ENCODE assay signal across 18 cellular contexts in genomic region chr11:46326813-46327416, GRCh38. TPM values are rescaled to one million over a fixed set of nuclear protein-coding genes. Genes with fewer than 3 reads are reported as not detected.
DNase-seq lines count a peak whose midpoint lies in the region; ATAC-seq, FAIRE-seq and TF ChIP-seq lines count a peak whose summit lies in the region.
"Had no signal": no experiment of that assay in that cellular context is flagged by ENCODE, and none has a peak within 500 bp of the region (broad histone marks: within the 10 kb centered on the region; RNA-seq: fewer than 3 reads in every experiment).

No MANE protein-coding gene starts in this region.

- H3K23me2 ChIP-seq in H1 (ENCODE audit: low read depth, low read length): no peaks in the 10 kb centered on the region

- H4K91ac ChIP-seq in H1 (replicated peaks; ENCODE audit: insufficient read length, low read length): no peak overlapping the region

- H3K27ac Mint-ChIP-seq in MCF 10A (ENCODE audit: low read depth, unreplicated experiment): peak overlapping the region; percentile 49
- H3K27ac Mint-ChIP-seq: CD8-positive, alpha-beta T cell; HFFc6 had no signal

- CTCF ChIA-PET in MCF 10A (lab: Yijun Ruan, JAX) (no interaction called here), H1 (lab: Charles Lee; ENCODE audit: partially characterized antibody) (interaction anchor here (0.6 to 42.5 kb wide), 5 partner anchors 12 to 204 kb away, joined by 5 to 1004 read pairs (median 349); partner anchors contain the start of genes DGKZ and MDK)

- H3K27me3 ChIP-seq in breast epithelium (no peaks in the 10 kb centered on the region), H1 (replicated peaks in 1 of 4; ENCODE audit: control insufficient read depth in 3 of 4, extremely low read depth in 1 of 4, insufficient read depth in 3 of 4, low read length in 3 of 4) (peaks cover 6 to 17% (median 13%) of the 10 kb centered on the region in 4 experiments)

- H3K79me1 ChIP-seq in H1 (ENCODE audit: low read depth, low read length): no peaks in the 10 kb centered on the region

- H2BK120ac ChIP-seq in H1 (replicated peaks; ENCODE audit: low read depth, low read length): no peak overlapping the region

- no peaks in the 10 kb centered on the region for H3K9me3 Mint-ChIP-seq in MCF 10A (ENCODE audit: unreplicated experiment)
- H3K9me3 Mint-ChIP-seq: CD8-positive, alpha-beta T cell; HFFc6 had no signal

- no peaks in the 10 kb centered on the region for H3K9me3 ChIP-seq in breast epithelium
- H3K9me3 ChIP-seq in H1 (ENCODE audit: insufficient read depth in 2 of 2, low read depth in 1 of 2, low read length in 1 of 2): no peaks in the 10 kb centered on the region
- H3K9me3 ChIP-seq: A549, BLaER1, SK-N-SH had no signal

- no peak overlapping the region for H4K8ac ChIP-seq in H1 (ENCODE audit: extremely low read depth, insufficient read depth, low read length)

- TF ChIP-seq POLR2A in breast epithelium (IDR thresholded peaks at IDR 0.05): no peak
- no peak for TF ChIP-seq POLR2A in H1 (IDR thresholded peaks at IDR 0.05; ENCODE audit: control extremely low read depth in 1 of 2, low read depth in 2 of 2, low read length in 2 of 2)

- H3K4me2 ChIP-seq in H1 (ENCODE audit: insufficient read depth in 1 of 2, low read depth in 2 of 2, low read length in 2 of 2): no peak overlapping the region
- H3K4me2 ChIP-seq: A549, BLaER1, SK-N-SH had no signal

- no peak overlapping the region for H2AK5ac ChIP-seq in H1 (ENCODE audit: low read depth, low read length)

- no peak overlapping the region for H2BK15ac ChIP-seq in H1 (ENCODE audit: low read length)

- no TSS peak for BruUV-seq in MCF 10A (replicated peaks; lab: Mats Ljungman, UMichigan)

- H3K56ac ChIP-seq in H1 (replicated peaks; ENCODE audit: insufficient read length, low read depth, low read length): no peak overlapping the region

- H4K20me1 ChIP-seq in H1 (replicated peaks in 1 of 2; ENCODE audit: control insufficient read depth in 1 of 2, insufficient read depth in 2 of 2, low read length in 2 of 2): no peaks in the 10 kb centered on the region

- no peak for TF ChIP-seq EP300 in H1 (IDR thresholded peaks at IDR 0.05; ENCODE audit: borderline replicate concordance in 1 of 2, low read depth in 2 of 2, low read length in 2 of 2)

- no peak overlapping the region for H3K4me3 Mint-ChIP-seq in MCF 10A (ENCODE audit: unreplicated experiment)
- H3K4me3 Mint-ChIP-seq: CD8-positive, alpha-beta T cell; HFFc6 had no signal

- no peak for TF ChIP-seq RAD21 in H1 (IDR thresholded peaks at IDR 0.05 in 1 of 2, conservative IDR thresholded peaks at IDR 0.05 in 1 of 2; ENCODE audit: low read depth in 2 of 2, low read length in 2 of 2)

- 0 out of 2 replicates have a peak overlapping the region, but pooled peaks have one; percentile 17 for H2BK12ac ChIP-seq in H1 (ENCODE audit: low read depth, low read length)

- intact Hi-C loops in MCF 10A (cut with micrococcal nuclease): no loop called here
- intact Hi-C loops in breast epithelium (cut with DNase I; ENCODE audit: low total_unique reads): no loop called here

- FAIRE-seq in H1 (lab: Jason Lieb, UNC): no peak
- FAIRE-seq: A549, H54 had no signal

- H2AFZ ChIP-seq in H1 (ENCODE audit: low read length): no peak overlapping the region

- H3K4me1 ChIP-seq in breast epithelium (no peaks in the 10 kb centered on the region), H1 (replicated peaks in 1 of 4; ENCODE audit: control insufficient read depth in 3 of 4, insufficient read depth in 4 of 4, low read length in 3 of 4) (peaks cover 0 to 15% (median 6%) of the 10 kb centered on the region in 4 experiments; a peak in 6 of 7 replicates)
- H3K4me1 ChIP-seq: A549 had no signal

- peaks cover 39% of the 10 kb centered on the region for H3K27me3 Mint-ChIP-seq in MCF 10A (ENCODE audit: insufficient read depth, unreplicated experiment)

- H3K23ac ChIP-seq in H1 (ENCODE audit: insufficient read length): no peak overlapping the region

- WGBS in H1 (ENCODE audit: extremely low coverage in 1 of 2, insufficient coverage in 1 of 2, insufficient read length in 1 of 2, insufficient replicate concordance in 2 of 2, low coverage in 1 of 2, low lambda C conversion rate in 2 of 2, missing lambda C conversion rate in 1 of 2), 2 experiments: 93% methylated on average over 10 of the region's 10 CpGs; no CpG with 5 or more reads in 1 of the 2 experiments

- no peak overlapping the region for H3K14ac ChIP-seq in H1 (ENCODE audit: insufficient read length)

- no peak overlapping the region for H2BK20ac ChIP-seq in H1 (ENCODE audit: low read length)

- DNase-seq in MCF 10A (ENCODE audit: unreplicated experiment) (no peak), breast epithelium (ENCODE audit: low spot score in 2 of 2) (no peak), NCI-H69 (lab: John Stamatoyannopoulos, UW) (peak; percentile 94), H1 (ENCODE audit: low read depth in 1 of 2, low spot score in 2 of 2) (no peak), DMS153 (lab: John Stamatoyannopoulos, UW) (no peak)
- DNase-seq: CD8-positive, alpha-beta T cell; HFFc6; NCI-H1048; NCI-H187; NCI-H446 treated with DMSO at 0.1 percent for 48 hours; NCI-H748 treated with DMSO at 0.1 percent for 48 hours; SHP77; SK-N-SH had no signal

- H3K36me3 ChIP-seq in breast epithelium (no peaks in the 10 kb centered on the region), H1 (ENCODE audit: control insufficient read depth in 2 of 4, insufficient read depth in 4 of 4, low read length in 3 of 4) (no peaks in the 10 kb centered on the region)
- H3K36me3 ChIP-seq: BLaER1 had no signal

- ATAC-seq in HG03175 (IDR thresholded peaks at IDR 0.05; ENCODE audit: unreplicated experiment) (no peak), GM21515 (IDR thresholded peaks at IDR 0.05; ENCODE audit: unreplicated experiment) (no peak)
- ATAC-seq: A549; CD8-positive, alpha-beta T cell had no signal

- H2BK5ac ChIP-seq in H1 (ENCODE audit: low read depth, low read length): no peak overlapping the region

- H3K4ac ChIP-seq in H1 (replicated peaks; ENCODE audit: insufficient read length, low read depth, low read length): no peak overlapping the region

- no peak overlapping the region for H3K18ac ChIP-seq in H1 (ENCODE audit: extremely low read depth, low read length)

- POLR2A ChIA-PET in MCF 10A (lab: Yijun Ruan, JAX) (no interaction called here), H1 (lab: Charles Lee; ENCODE audit: partially characterized antibody) (interaction anchor here (0.6 to 2.5 kb wide), 4 partner anchors 13 to 88 kb away, joined by 3 to 12 read pairs (median 9); no protein-coding TSS in a partner anchor)

- H3K79me2 ChIP-seq in H1 (ENCODE audit: control insufficient read depth in 1 of 2, insufficient read depth in 2 of 2, low read length in 2 of 2): no peaks in the 10 kb centered on the region

- H3K4me3 ChIP-seq in breast epithelium (no peak overlapping the region), H1 (ENCODE audit: extremely low read depth in 1 of 4, insufficient read depth in 2 of 4, low read depth in 3 of 4, low read length in 4 of 4) (no peak overlapping the region)
- H3K4me3 ChIP-seq: A549, BLaER1 had no signal

- H3K36me3 Mint-ChIP-seq in MCF 10A (ENCODE audit: insufficient read depth, unreplicated experiment): peaks cover 4% of the 10 kb centered on the region
- H3K36me3 Mint-ChIP-seq: CD8-positive, alpha-beta T cell had no signal

- H4K5ac ChIP-seq in H1 (ENCODE audit: insufficient read length, low read depth, low read length): no peak overlapping the region

- no peak overlapping the region for H3K9ac ChIP-seq in H1 (replicated peaks in 1 of 4; ENCODE audit: extremely low read depth in 1 of 4, low read depth in 3 of 4, low read length in 3 of 4)
- H3K9ac ChIP-seq: BLaER1, SK-N-SH had no signal

- H3K27ac ChIP-seq in breast epithelium: no peak overlapping the region
- H3K27ac ChIP-seq in H1 (ENCODE audit: low read depth, low read length): no peak overlapping the region
- H3K27ac ChIP-seq: A549, BLaER1 had no signal

- no peak for TF ChIP-seq CTCF in MCF 10A (IDR thresholded peaks at IDR 0.05; ENCODE audit: unreplicated experiment)
- no peak for TF ChIP-seq CTCF in breast epithelium (IDR thresholded peaks at IDR 0.05)
- no peak for TF ChIP-seq CTCF in H1 (IDR thresholded peaks at IDR 0.05; ENCODE audit: control extremely low read depth in 1 of 3, insufficient read depth in 1 of 3, low read depth in 1 of 3, low read length in 3 of 3)

- peaks cover 10% of the 10 kb centered on the region for H3K4me1 Mint-ChIP-seq in MCF 10A (ENCODE audit: insufficient read depth, unreplicated experiment)

RNA-seq across cellular contexts. Expression of gene DGKZ, which starts 20.3 kb away (rescaled TPM):
- 52.8 and 57.9 TPM in 2 replicates for total RNA-seq in MCF 10A (2022)
- total RNA-seq in breast epithelium: 10 to 100 TPM; 42.3 to 46.5 (median 46.2) TPM
- total RNA-seq in H1 (2021; fragmentation: NEBNext Ultra II Directional; extraction: Animal tissue kit (Norgen Biotek cat#: 25700)): 84.4 and 88.5 TPM in 2 replicates
- 184 and 262 TPM in 2 replicates for polyA plus RNA-seq in H1 (2011; rRNA removed)
- 118 TPM for polyA plus RNA-seq in H1 (2011; cell fraction: cytosol; rRNA removed)
- polyA plus RNA-seq in H1 (2011; cell fraction: nucleus; rRNA removed): 335 TPM
- 56.9 to 93.0 TPM (median 85.7 TPM) in 4 replicates for polyA plus RNA-seq in H1 (2012, experiment 1 of 2)
- polyA plus RNA-seq in H1 (2012, experiment 2 of 2): 72.1 TPM
- polyA plus RNA-seq in H1 (2013, experiment 1 of 2): 92.3 TPM
- polyA plus RNA-seq in H1 (2013, experiment 2 of 2): 81.6 TPM
- polyA minus RNA-seq in H1 (2011; rRNA and poly(A)+ RNA removed): 58.7 and 67.4 TPM in 2 replicates
- 72.8 TPM for polyA minus RNA-seq in H1 (2011; cell fraction: cytosol; rRNA and poly(A)+ RNA removed)
- 103 TPM for polyA minus RNA-seq in H1 (2011; cell fraction: nucleus; rRNA and poly(A)+ RNA removed)

RNA-seq across cellular contexts. Expression of gene CREB3L1, which starts 49.5 kb away (rescaled TPM):
- not detected in 2 replicates for total RNA-seq in MCF 10A (2022)
- total RNA-seq in breast epithelium: 1 to 10 TPM; 1.6 to 5.1 (median 2.0) TPM
- 12.7 and 13.7 TPM in 2 replicates for total RNA-seq in H1 (2021; fragmentation: NEBNext Ultra II Directional; extraction: Animal tissue kit (Norgen Biotek cat#: 25700))
- 4.1 and 6.5 TPM in 2 replicates for polyA plus RNA-seq in H1 (2011; rRNA removed)
- 1.8 TPM for polyA plus RNA-seq in H1 (2011; cell fraction: cytosol; rRNA removed)
- polyA plus RNA-seq in H1 (2011; cell fraction: nucleus; rRNA removed): 5.0 TPM
- 10.0 to 16.5 TPM (median 14.4 TPM) in 4 replicates for polyA plus RNA-seq in H1 (2012, experiment 1 of 2)
- 13.8 TPM for polyA plus RNA-seq in H1 (2012, experiment 2 of 2)
- polyA plus RNA-seq in H1 (2013, experiment 1 of 2): 19.3 TPM
- polyA plus RNA-seq in H1 (2013, experiment 2 of 2): 23.2 TPM
- polyA minus RNA-seq in H1 (2011; rRNA and poly(A)+ RNA removed): 2.3 and 5.3 TPM in 2 replicates
- polyA minus RNA-seq in H1 (2011; cell fraction: cytosol; rRNA and poly(A)+ RNA removed): 8.2 TPM
- polyA minus RNA-seq in H1 (2011; cell fraction: nucleus; rRNA and poly(A)+ RNA removed): 5.3 TPM
- total RNA-seq: CD8-positive, alpha-beta T cell had no signal

RNA-seq across cellular contexts. Expression of gene MDK, which starts 54.6 kb away (rescaled TPM):
- total RNA-seq in MCF 10A (2022) (0.49 and 1.8 TPM in 2 replicates), breast epithelium (100 to 1,000 TPM in 1 of 3 donors, 10 to 100 TPM in 2; 20.5 to 115 (median 54.7) TPM)
- total RNA-seq in H1 (2021; fragmentation: NEBNext Ultra II Directional; extraction: Animal tissue kit (Norgen Biotek cat#: 25700)): 309 and 338 TPM in 2 replicates
- polyA plus RNA-seq in H1 (2011; rRNA removed): 606 and 948 TPM in 2 replicates
- polyA plus RNA-seq in H1 (2011; cell fraction: cytosol; rRNA removed): 870 TPM
- polyA plus RNA-seq in H1 (2011; cell fraction: nucleus; rRNA removed): 559 TPM
- polyA plus RNA-seq in H1 (2012, experiment 1 of 2): 605 to 743 TPM (median 671 TPM) in 4 replicates
- 841 TPM for polyA plus RNA-seq in H1 (2012, experiment 2 of 2)
- polyA plus RNA-seq in H1 (2013, experiment 1 of 2): 949 TPM
- polyA plus RNA-seq in H1 (2013, experiment 2 of 2): 1,178 TPM
- polyA minus RNA-seq in H1 (2011; rRNA and poly(A)+ RNA removed): 84.3 and 125 TPM in 2 replicates
- 189 TPM for polyA minus RNA-seq in H1 (2011; cell fraction: cytosol; rRNA and poly(A)+ RNA removed)
- 88.1 TPM for polyA minus RNA-seq in H1 (2011; cell fraction: nucleus; rRNA and poly(A)+ RNA removed)
